ENCODE assay signal across 17 cellular contexts in genomic region chr17:10192500-10192899, GRCh38.
"Had no signal": no experiment of that assay in that cellular context is flagged by ENCODE, and none has a peak within 500 bp of the region (broad histone marks: within the 10 kb centered on the region; RNA-seq: fewer than 3 reads in every experiment).

No MANE protein-coding gene starts in this region.

- H3K27ac Mint-ChIP-seq: activated naive CD4-positive, alpha-beta T cell treated with anti-CD3 and anti-CD28 coated beads, Interleukin-2, amount 50 U/mL, for 72 hours; nephron progenitor cell had no signal

- DNase-seq: activated CD4-positive, alpha-beta T cell treated with anti-CD3 and anti-CD28 coated beads, Interleukin-2, amount 50 U/mL, for 1 hour; activated CD4-positive, CD25-positive, alpha-beta regulatory T cell treated with anti-CD3 and anti-CD28 coated beads, Interleukin-2, amount 50 U/mL, for 72 hours; activated gamma-delta T cell treated with Interleukin-2 at 50 U/mL for 16 hours; dorsolateral prefrontal cortex; foreskin keratinocyte; glutamatergic neuron; kidney; left ventricle myocardium superior; nephron progenitor cell; stimulated activated naive B cell treated with anti-CD40 and anti-IgM and Interleukin-4, amounts not matched to agents 10 μg/mL and 1 μg/mL and 100 μg/mL, for 72 hours; SW 1271; T-helper 2 cell had no signal

- H3K4me3 Mint-ChIP-seq: nephron progenitor cell; stimulated activated naive B cell treated with anti-CD40 and anti-IgM and Interleukin-4, amounts not matched to agents 10 μg/mL and 1 μg/mL and 100 μg/mL, for 72 hours had no signal

- H3K4me3 ChIP-seq: dorsolateral prefrontal cortex, psoas muscle, thoracic aorta had no signal

- H3K27ac ChIP-seq: dorsolateral prefrontal cortex, epithelial cell of prostate, foreskin keratinocyte, psoas muscle, thoracic aorta, VCaP had no signal

- H3K36me3 ChIP-seq: thoracic aorta had no signal

- H3K4me1 ChIP-seq: foreskin keratinocyte, psoas muscle had no signal
